ENCODE assay signal across 25 cellular contexts in the genomic region with DNA sequence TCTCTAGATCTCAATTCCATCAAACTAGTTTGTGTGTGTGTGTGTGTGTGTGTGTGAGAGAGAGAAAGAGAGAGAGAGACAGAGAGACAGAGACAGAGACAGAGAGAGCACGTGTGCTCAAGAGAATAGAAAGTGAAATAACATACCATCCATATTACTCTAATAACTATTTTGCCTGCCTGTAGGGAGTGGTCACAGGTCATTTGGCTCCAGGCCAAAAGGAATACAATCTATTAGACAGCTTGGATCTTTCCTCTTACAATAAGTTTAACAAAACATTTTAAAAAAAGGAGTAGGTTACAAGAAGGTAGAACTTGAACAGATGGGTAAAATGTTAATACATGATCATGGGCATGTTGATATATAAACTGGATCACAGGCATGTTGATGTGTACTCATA.
DNase-seq lines count a peak whose midpoint lies in the region; ATAC-seq, FAIRE-seq and TF ChIP-seq lines count a peak whose summit lies in the region.
"Had no signal": no experiment of that assay in that cellular context is flagged by ENCODE, and none has a peak within 500 bp of the region (broad histone marks: within the 10 kb centered on the region; RNA-seq: fewer than 3 reads in every experiment).

No MANE protein-coding gene starts in this region.

- H3K9me3 ChIP-seq in HepG2 (ENCODE audit: low read length) (no peaks in the 10 kb centered on the region), right lobe of liver (no peaks in the 10 kb centered on the region)
- H3K9me3 ChIP-seq: adrenal gland, neutrophil, SK-N-SH, vagina had no signal

- intact Hi-C loops in HepG2 (cut with micrococcal nuclease; ENCODE audit: unreplicated experiment) (no loop called here), right lobe of liver (cut with DNase I) (no loop called here)

- in situ Hi-C loops in HepG2 (cut with HindIII; ENCODE audit: extremely low pct_ligation_motif_present, low pct_unique_long_range_greater_than_20kb), result no loop called here
- in situ Hi-C loops in brain microvascular endothelial cell (cut with HindIII; ENCODE audit: low pct_ligation_motif_present, low sequenced_read_pairs), result no loop called here

- no peak for TF ChIP-seq EP300 in HepG2 (IDR thresholded peaks at IDR 0.05; ENCODE audit: low read depth in 2 of 2, low read length in 2 of 2)
- no peak for TF ChIP-seq EP300 in HepG2 (CRISPR knock-in tag; IDR thresholded peaks at IDR 0.05; ENCODE audit: borderline replicate concordance)

- TF ChIP-seq CTCF in HepG2 (CRISPR knock-in tag; IDR thresholded peaks at IDR 0.05) (no peak), right lobe of liver (IDR thresholded peaks at IDR 0.05) (no peak), brain microvascular endothelial cell (IDR thresholded peaks at IDR 0.05; ENCODE audit: low read depth, low read length, missing control alignments) (no peak)

- ATAC-seq in HepG2 (no peak), right lobe of liver (no peak), HG02970 (IDR thresholded peaks at IDR 0.05; ENCODE audit: low FRiP score, unreplicated experiment) (no peak), GM18873 (IDR thresholded peaks at IDR 0.05; ENCODE audit: low FRiP score, unreplicated experiment) (no peak), HG02973 (IDR thresholded peaks at IDR 0.05; ENCODE audit: unreplicated experiment) (no peak)
- ATAC-seq: activated T-cell treated with anti-CD3 and anti-CD28 coated beads, Interleukin-2, amount 50 U/mL, for 4 hours had no signal

- H4K20me1 ChIP-seq in HepG2 (ENCODE audit: insufficient read depth, low read length), result no peaks in the 10 kb centered on the region

- no peak for TF ChIP-seq POLR2A in HepG2 (IDR thresholded peaks at IDR 0.05; ENCODE audit: insufficient read depth in 1 of 2, low read depth in 2 of 2, low read length in 2 of 2)
- TF ChIP-seq POLR2A in right lobe of liver (IDR thresholded peaks at IDR 0.05), result no peak

- no peak overlapping the region for H3K4me2 ChIP-seq in HepG2 (ENCODE audit: low read depth, low read length)
- H3K4me2 ChIP-seq: SK-N-SH had no signal

- no peak for FAIRE-seq in HepG2 (lab: Jason Lieb, UNC)
- FAIRE-seq: endometrium had no signal

- H3K27ac ChIP-seq in HepG2 (ENCODE audit: extremely low read length, insufficient read depth, low read length) (no peak overlapping the region), right lobe of liver (no peak overlapping the region), brain microvascular endothelial cell (no peak overlapping the region)
- H3K27ac ChIP-seq: adrenal gland, cardiac muscle cell, neutrophil, skin epidermis, vagina, VCaP had no signal

- DNase-seq in HepG2 (ENCODE audit: low spot score) (peak; percentile 5), right lobe of liver (no peak), brain microvascular endothelial cell (peak; percentile 21), kidney tubule cell (ENCODE audit: low spot score) (peak; percentile 9), HPDE6-E6E7 (ENCODE audit: extremely low spot score) (no peak)
- DNase-seq: activated CD4-positive, alpha-beta T cell treated with anti-CD3 and anti-CD28 coated beads, Interleukin-2, amount 10 ng/mL, durations not matched to agents 24 days and 14 days; activated naive CD4-positive, alpha-beta T cell; activated T-cell treated with anti-CD3 and anti-CD28 coated beads, Interleukin-2, amount 50 U/mL, for 4 hours; adrenal gland; C1 segment of cervical spinal cord; Calu3; kidney glomerular epithelial cell; NCI-H1436 treated with DMSO at 0.1 percent for 48 hours; NCI-H2171; NCI-H526; SK-N-SH had no signal

- no peaks in the 10 kb centered on the region for H3K79me2 ChIP-seq in HepG2 (ENCODE audit: insufficient read depth, low read length)

- H2AFZ ChIP-seq in HepG2 (ENCODE audit: low read length), result no peak overlapping the region

- H3K4me1 ChIP-seq in HepG2 (ENCODE audit: insufficient read depth, low read length) (no peaks in the 10 kb centered on the region), right lobe of liver (no peaks in the 10 kb centered on the region)
- H3K4me1 ChIP-seq: adrenal gland, vagina had no signal

- H3K27me3 ChIP-seq in HepG2 (ENCODE audit: control insufficient read depth in 1 of 2, insufficient read depth in 2 of 2, low read length in 2 of 2), result no peaks in the 10 kb centered on the region
- H3K27me3 ChIP-seq in right lobe of liver, result no peaks in the 10 kb centered on the region
- H3K27me3 ChIP-seq in brain microvascular endothelial cell (replicated peaks), result no peaks in the 10 kb centered on the region
- H3K27me3 ChIP-seq: cardiac muscle cell, neutrophil, vagina had no signal

- H3K36me3 ChIP-seq in HepG2 (replicated peaks in 1 of 2; ENCODE audit: control insufficient read depth in 1 of 2, insufficient read depth in 2 of 2, low read length in 2 of 2), result no peaks in the 10 kb centered on the region
- H3K36me3 ChIP-seq in right lobe of liver, result no peaks in the 10 kb centered on the region
- H3K36me3 ChIP-seq in brain microvascular endothelial cell (replicated peaks), result no peaks in the 10 kb centered on the region
- H3K36me3 ChIP-seq: adrenal gland, cardiac muscle cell, neutrophil, vagina had no signal

- no peak overlapping the region for H3K9ac ChIP-seq in HepG2 (ENCODE audit: insufficient read depth, low read depth, low read length)
- H3K9ac ChIP-seq: SK-N-SH had no signal

- BruUV-seq in HepG2 (replicated peaks; lab: Mats Ljungman, UMichigan), result no TSS peak

- CTCF ChIA-PET in HepG2 (lab: Yijun Ruan, JAX; ENCODE audit: low intra/inter-chr PET ratio, low total read pairs), result no interaction called here

- no peak for TF ChIP-seq RAD21 in HepG2 (CRISPR knock-in tag; IDR thresholded peaks at IDR 0.05)

- WGBS in HepG2 (ENCODE audit: low lambda C conversion rate), result 86% methylated on average over 1 of the region's 1 CpG
- WGBS in right lobe of liver (ENCODE audit: insufficient coverage, low coverage, low lambda C conversion rate, missing lambda C conversion rate), result 18% methylated on average over 1 of the region's 1 CpG

- H3K4me3 ChIP-seq in HepG2 (replicated peaks in 1 of 3; ENCODE audit: insufficient read depth in 1 of 3, low read depth in 2 of 3, low read length in 3 of 3) (no peak overlapping the region), right lobe of liver (no peak overlapping the region), brain microvascular endothelial cell (ENCODE audit: low read depth, low read length) (no peak overlapping the region)
- H3K4me3 ChIP-seq: adrenal gland, cardiac muscle cell, skin epidermis, vagina had no signal

- POLR2A ChIA-PET in HepG2 (lab: Yijun Ruan, JAX), result no interaction called here

TF ChIP-seq in HepG2, 621 proteins besides CTCF, POLR2A, EP300 and RAD21:
- TF ChIP-seq ZNF12 (CRISPR knock-in tag; IDR thresholded peaks at IDR 0.05) (no peak), MIER3 (CRISPR knock-in tag; IDR thresholded peaks at IDR 0.05; ENCODE audit: borderline replicate concordance) (no peak), ZNF251 (CRISPR knock-in tag; IDR thresholded peaks at IDR 0.05) (no peak), ZNF496 (CRISPR knock-in tag; IDR thresholded peaks at IDR 0.05; ENCODE audit: insufficient replicate concordance) (no peak)
- TF ChIP-seq, protein P1, sequence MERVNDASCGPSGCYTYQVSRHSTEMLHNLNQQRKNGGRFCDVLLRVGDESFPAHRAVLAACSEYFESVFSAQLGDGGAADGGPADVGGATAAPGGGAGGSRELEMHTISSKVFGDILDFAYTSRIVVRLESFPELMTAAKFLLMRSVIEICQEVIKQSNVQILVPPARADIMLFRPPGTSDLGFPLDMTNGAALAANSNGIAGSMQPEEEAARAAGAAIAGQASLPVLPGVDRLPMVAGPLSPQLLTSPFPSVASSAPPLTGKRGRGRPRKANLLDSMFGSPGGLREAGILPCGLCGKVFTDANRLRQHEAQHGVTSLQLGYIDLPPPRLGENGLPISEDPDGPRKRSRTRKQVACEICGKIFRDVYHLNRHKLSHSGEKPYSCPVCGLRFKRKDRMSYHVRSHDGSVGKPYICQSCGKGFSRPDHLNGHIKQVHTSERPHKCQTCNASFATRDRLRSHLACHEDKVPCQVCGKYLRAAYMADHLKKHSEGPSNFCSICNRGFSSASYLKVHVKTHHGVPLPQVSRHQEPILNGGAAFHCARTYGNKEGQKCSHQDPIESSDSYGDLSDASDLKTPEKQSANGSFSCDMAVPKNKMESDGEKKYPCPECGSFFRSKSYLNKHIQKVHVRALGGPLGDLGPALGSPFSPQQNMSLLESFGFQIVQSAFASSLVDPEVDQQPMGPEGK (CRISPR knock-in tag; IDR thresholded peaks at IDR 0.05), result no peak

Comparison
In these comparisons a context has a peak if more than half of its experiments do, and no peak if none do; other contexts are left out.
1. DNase-seq: peak in HepG2 (single experiment), brain microvascular endothelial cell (single experiment) and kidney tubule cell (single experiment); none in right lobe of liver (0 of 3) and HPDE6-E6E7 (single experiment).